In the genomic region with DNA sequence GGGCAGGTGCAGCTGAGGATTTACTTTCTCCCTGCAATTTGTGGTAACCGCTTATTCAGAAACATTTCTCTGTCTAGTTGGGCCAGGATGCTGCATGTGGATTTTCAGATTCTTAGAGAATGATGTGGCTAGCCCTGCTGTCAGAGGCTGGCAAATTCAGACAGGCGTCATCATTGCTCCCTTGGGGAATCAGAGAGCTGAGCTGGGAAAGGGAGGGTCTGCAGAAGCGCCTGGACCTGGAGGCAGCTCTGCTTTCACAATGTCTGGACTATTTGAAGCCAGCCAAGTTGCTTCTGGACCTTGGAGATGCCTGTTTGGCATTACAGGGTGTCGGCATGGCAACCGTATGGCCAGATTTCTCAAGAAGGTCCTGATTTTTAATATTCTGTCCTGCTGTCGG, we compare ENCODE assay signal across 12 cellular contexts. TPM values are rescaled to one million over a fixed set of nuclear protein-coding genes. Genes with fewer than 3 reads are reported as not detected.
DNase-seq lines count a peak whose midpoint lies in the region; ATAC-seq and TF ChIP-seq lines count a peak whose summit lies in the region.
"Had no signal": no experiment of that assay in that cellular context is flagged by ENCODE, and none has a peak within 500 bp of the region (broad histone marks: within the 10 kb centered on the region; RNA-seq: fewer than 3 reads in every experiment).

No MANE protein-coding gene starts in this region.

- no peak overlapping the region for H3K9ac ChIP-seq in adipocyte (ENCODE audit: low read length)

- H3K9me3 Mint-ChIP-seq in activated CD4-positive, alpha-beta T cell treated with anti-CD3 and anti-CD28 coated beads, Interleukin-2, amount 10 ng/mL, durations not matched to agents 24 days and 14 days, result no peaks in the 10 kb centered on the region
- H3K9me3 Mint-ChIP-seq: activated T-cell treated with anti-CD3 and anti-CD28 coated beads, Interleukin-2, amount 50 U/mL, for 24 hours had no signal

- DNase-seq in DMS 273 (lab: John Stamatoyannopoulos, UW; ENCODE audit: unreplicated experiment), result peak; percentile 84
- DNase-seq in DMS 273 treated with DMSO at 0.1 percent for 48 hours (lab: John Stamatoyannopoulos, UW), result no peak
- DNase-seq in adipocyte (ENCODE audit: low read depth), result peak; percentile 98
- peak; percentile 44 to 66 for DNase-seq in heart right ventricle
- DNase-seq in tibial artery, result peak; percentile 89 to 95
- DNase-seq in activated T-cell treated with anti-CD3 and anti-CD28 coated beads, Interleukin-2, amount 50 U/mL, for 48 hours, result no peak
- no peak for DNase-seq in activated CD4-positive, alpha-beta T cell treated with anti-CD3 and anti-CD28 coated beads, Interleukin-2, amount 10 ng/mL, durations not matched to agents 24 days and 14 days
- DNase-seq in SIG-M5 (lab: John Stamatoyannopoulos, UW), result no peak
- DNase-seq: activated T-cell treated with anti-CD3 and anti-CD28 coated beads, Interleukin-2, amount 50 U/mL, for 24 hours; right lobe of liver; upper lobe of left lung had no signal

- intact Hi-C loops in heart right ventricle (cut with DNase I) (loop anchor here in 1 of 10 donors (10.0 kb wide), 1 partner anchor 51 kb away; no protein-coding TSS in a partner anchor), tibial artery (cut with DNase I; ENCODE audit: low total_unique reads) (loop anchor here (5.0 kb wide), 1 partner anchor 94 kb away; no protein-coding TSS in a partner anchor)
- intact Hi-C loops in activated CD4-positive, alpha-beta T cell treated with anti-CD3 and anti-CD28 coated beads, Interleukin-2, amount 10 ng/mL, durations not matched to agents 24 days and 14 days (cut with micrococcal nuclease), result loop anchor here (5.0 kb wide), 1 partner anchor 309 kb away; the partner anchor contains the start of gene CCDC177

- peaks cover 26% of the 10 kb centered on the region for H3K4me1 ChIP-seq in adipocyte (ENCODE audit: control insufficient read depth, insufficient read depth, low read length)
- H3K4me1 ChIP-seq in heart right ventricle, result peaks cover 11 to 86% (median 69%) of the 10 kb centered on the region in 9 donors
- peaks cover 0 to 60% (median 42%) of the 10 kb centered on the region in 4 donors for H3K4me1 ChIP-seq in tibial artery

- no peak overlapping the region for H3K4me3 Mint-ChIP-seq in activated CD4-positive, alpha-beta T cell treated with anti-CD3 and anti-CD28 coated beads, Interleukin-2, amount 10 ng/mL, durations not matched to agents 24 days and 14 days
- H3K4me3 Mint-ChIP-seq: activated T-cell treated with anti-CD3 and anti-CD28 coated beads, Interleukin-2, amount 50 U/mL, for 24 hours had no signal

- H3K27ac ChIP-seq in heart right ventricle (peak overlapping the region; percentile 16 to 86 (median 70)), tibial artery (peak overlapping the region; percentile 67 to 79)
- H3K27ac ChIP-seq: 22Rv1, right lobe of liver, upper lobe of left lung had no signal

- no peak overlapping the region for H3K27ac Mint-ChIP-seq in activated CD4-positive, alpha-beta T cell treated with anti-CD3 and anti-CD28 coated beads, Interleukin-2, amount 10 ng/mL, durations not matched to agents 24 days and 14 days
- H3K27ac Mint-ChIP-seq: activated T-cell treated with anti-CD3 and anti-CD28 coated beads, Interleukin-2, amount 50 U/mL, for 24 hours had no signal

- TF ChIP-seq CTCF in heart right ventricle (IDR thresholded peaks at IDR 0.05), result no peak
- no peak for TF ChIP-seq CTCF in tibial artery (IDR thresholded peaks at IDR 0.05)

- peaks cover 57% of the 10 kb centered on the region for H3K27me3 Mint-ChIP-seq in activated CD4-positive, alpha-beta T cell treated with anti-CD3 and anti-CD28 coated beads, Interleukin-2, amount 10 ng/mL, durations not matched to agents 24 days and 14 days

- 54 to 64% methylated on average over 6 of the region's 6 CpGs for WGBS in heart right ventricle, 2 donors

- H3K27me3 ChIP-seq in adipocyte (replicated peaks; ENCODE audit: control insufficient read depth, insufficient read depth, low read length) (peaks cover 11% of the 10 kb centered on the region), heart right ventricle (peaks cover 0 to 60% (median 14%) of the 10 kb centered on the region in 7 donors), tibial artery (no peaks in the 10 kb centered on the region)
- H3K27me3 ChIP-seq: right lobe of liver had no signal

- H3K36me3 ChIP-seq in adipocyte (ENCODE audit: control insufficient read depth, insufficient read depth, low read length, severe bottlenecking) (no peaks in the 10 kb centered on the region), heart right ventricle (no peaks in the 10 kb centered on the region), tibial artery (no peaks in the 10 kb centered on the region)
- H3K36me3 ChIP-seq: right lobe of liver, upper lobe of left lung had no signal

- peak in 7 of 8 donors; percentile 7 to 58 (median 37) for ATAC-seq in heart right ventricle
- ATAC-seq: right lobe of liver had no signal

- peaks cover 4% of the 10 kb centered on the region for H3K4me1 Mint-ChIP-seq in activated CD4-positive, alpha-beta T cell treated with anti-CD3 and anti-CD28 coated beads, Interleukin-2, amount 10 ng/mL, durations not matched to agents 24 days and 14 days

- no peaks in the 10 kb centered on the region for H3K36me3 Mint-ChIP-seq in activated CD4-positive, alpha-beta T cell treated with anti-CD3 and anti-CD28 coated beads, Interleukin-2, amount 10 ng/mL, durations not matched to agents 24 days and 14 days (ENCODE audit: low read depth)

- no peaks in the 10 kb centered on the region for H3K9me3 ChIP-seq in adipocyte (ENCODE audit: control insufficient read depth, low read length)
- H3K9me3 ChIP-seq in heart right ventricle, result no peaks in the 10 kb centered on the region
- no peaks in the 10 kb centered on the region for H3K9me3 ChIP-seq in tibial artery
- H3K9me3 ChIP-seq: right lobe of liver, upper lobe of left lung had no signal

- H3K4me3 ChIP-seq in adipocyte (ENCODE audit: low read length) (peak overlapping the region; percentile 56), heart right ventricle (peak overlapping the region in 1 of 10 donors; percentile 14), tibial artery (peak overlapping the region; percentile 7 to 21)
- H3K4me3 ChIP-seq: right lobe of liver, upper lobe of left lung had no signal

RNA-seq across cellular contexts. Expression of gene GALNT16, which starts 3.4 kb away (rescaled TPM):
- total RNA-seq in heart right ventricle, result 100 to 1,000 TPM in 2 of 10 donors, 10 to 100 TPM in 8; 51.2 to 106 (median 71.7) TPM
- polyA plus RNA-seq in heart right ventricle, result 10 to 100 TPM in 1 of 2 donors, 1 to 10 TPM in 1; 9.6 to 56.5 TPM
- total RNA-seq in activated CD4-positive, alpha-beta T cell treated with anti-CD3 and anti-CD28 coated beads, Interleukin-2, amount 10 ng/mL, durations not matched to agents 24 days and 14 days, result 0.05 TPM in 1 of 2 replicates, not detected in the other

Comparison
In these comparisons a context has a peak if more than half of its experiments do, and no peak if none do; other contexts are left out.
1. DNase-seq: peak in DMS 273 (single experiment), adipocyte (single experiment), heart right ventricle (2 of 2) and tibial artery (2 of 2); none in DMS 273 treated with DMSO at 0.1 percent for 48 hours (single experiment), activated T-cell treated with anti-CD3 and anti-CD28 coated beads, Interleukin-2, amount 50 U/mL, for 48 hours (0 of 2), activated CD4-positive, alpha-beta T cell treated with anti-CD3 and anti-CD28 coated beads, Interleukin-2, amount 10 ng/mL, durations not matched to agents 24 days and 14 days (single experiment) and SIG-M5 (single experiment).
2. RNA of gene GALNT16, which starts 3.4 kb away (total RNA-seq): 51.2 to 106 TPM in heart right ventricle; 0.05 TPM in activated CD4-positive, alpha-beta T cell treated with anti-CD3 and anti-CD28 coated beads, Interleukin-2, amount 10 ng/mL, durations not matched to agents 24 days and 14 days; every median in the first group is over 10 times any median in the second.